27 cellular contexts compared by ENCODE assay signal in genomic region chr6:39800388-39801032, GRCh38. TPM values are rescaled to one million over a fixed set of nuclear protein-coding genes. Genes with fewer than 3 reads are reported as not detected.
"Had no signal": no experiment of that assay in that cellular context is flagged by ENCODE, and none has a peak within 500 bp of the region (broad histone marks: within the 10 kb centered on the region; RNA-seq: fewer than 3 reads in every experiment).

No MANE protein-coding gene starts in this region.

- ATAC-seq: gastrocnemius medialis; mucosa of descending colon; stimulated activated memory B cell treated with anti-CD40 and anti-IgM and Interleukin-4, amounts not matched to agents 10 μg/mL and 1 μg/mL and 100 μg/mL, for 72 hours; stimulated activated naive CD8-positive, alpha-beta T cell treated with anti-CD3 and anti-CD28 coated beads, Interleukin-15, Interleukin-2, amounts not matched to agents 100 U/mL and 50 U/mL, for 24 hours; upper lobe of right lung had no signal

- H3K4me3 Mint-ChIP-seq: central memory CD8-positive, alpha-beta T cell; immature natural killer cell; mesothelial cell of epicardium; naive B cell; natural killer cell treated with Interleukin-12 subunit alpha and Interleukin-12 subunit beta and Interleukin-15 and Interleukin-18, amount 100 ng/mL, for 72 hours; neural crest cell; stimulated activated memory B cell treated with anti-CD40 and anti-IgM and Interleukin-4, amounts not matched to agents 10 μg/mL and 1 μg/mL and 100 μg/mL, for 72 hours had no signal

- H3K4me3 ChIP-seq: gastrocnemius medialis, heart right ventricle, mucosa of descending colon, right lobe of liver, smooth muscle cell, thoracic aorta, tibial nerve, upper lobe of right lung, uterus had no signal

- H3K27ac Mint-ChIP-seq: immature natural killer cell; naive B cell; natural killer cell treated with Interleukin-12 subunit alpha and Interleukin-12 subunit beta and Interleukin-15 and Interleukin-18, amount 100 ng/mL, for 72 hours; stimulated activated memory B cell treated with anti-CD40 and anti-IgM and Interleukin-4, amounts not matched to agents 10 μg/mL and 1 μg/mL and 100 μg/mL, for 72 hours had no signal

- H3K79me2 ChIP-seq: parathyroid adenoma had no signal

- H3K36me3 Mint-ChIP-seq: immature natural killer cell; mesothelial cell of epicardium; naive B cell; natural killer cell treated with Interleukin-12 subunit alpha and Interleukin-12 subunit beta and Interleukin-15 and Interleukin-18, amount 100 ng/mL, for 72 hours; stimulated activated memory B cell treated with anti-CD40 and anti-IgM and Interleukin-4, amounts not matched to agents 10 μg/mL and 1 μg/mL and 100 μg/mL, for 72 hours had no signal

- H3K9me3 ChIP-seq: gastrocnemius medialis, heart right ventricle, mucosa of descending colon, right lobe of liver, thoracic aorta, tibial nerve, upper lobe of right lung, uterus had no signal

- H3K27me3 Mint-ChIP-seq: progenitor cell of endocrine pancreas had no signal

- H3K27me3 ChIP-seq: gastrocnemius medialis, right lobe of liver, tibial nerve, upper lobe of right lung, uterus had no signal

- H3K4me1 ChIP-seq: parathyroid adenoma, upper lobe of right lung, uterus had no signal

- H3K27ac ChIP-seq: parathyroid adenoma, upper lobe of right lung, uterus had no signal

- H3K9me3 Mint-ChIP-seq: central memory CD8-positive, alpha-beta T cell; immature natural killer cell; mesothelial cell of epicardium; natural killer cell treated with Interleukin-12 subunit alpha and Interleukin-12 subunit beta and Interleukin-15 and Interleukin-18, amount 100 ng/mL, for 72 hours; neural crest cell; stimulated activated memory B cell treated with anti-CD40 and anti-IgM and Interleukin-4, amounts not matched to agents 10 μg/mL and 1 μg/mL and 100 μg/mL, for 72 hours had no signal

- H3K4me1 Mint-ChIP-seq: central memory CD8-positive, alpha-beta T cell; immature natural killer cell; naive B cell; stimulated activated memory B cell treated with anti-CD40 and anti-IgM and Interleukin-4, amounts not matched to agents 10 μg/mL and 1 μg/mL and 100 μg/mL, for 72 hours had no signal

- H2AFZ ChIP-seq: parathyroid adenoma had no signal

- H3K4me2 ChIP-seq: smooth muscle cell had no signal

- H3K9ac ChIP-seq: parathyroid adenoma had no signal

- H3K36me3 ChIP-seq: gastrocnemius medialis, heart right ventricle, right lobe of liver, thoracic aorta, upper lobe of right lung, uterus had no signal

- DNase-seq: cortex of kidney; effector CD8-positive, alpha-beta T cell; erythroblast; gastrocnemius medialis; glutamatergic neuron; heart right ventricle; immature natural killer cell; mesenchymal stem cell; mucosa of descending colon; naive B cell; right lobe of liver; stimulated activated CD4-positive, alpha-beta T cell treated with anti-CD3 and anti-CD28 coated beads, Interleukin-12 subunit alpha, Interleukin-12 subunit beta, amount 100 ng/mL, for 4 hours; stimulated activated CD4-positive, alpha-beta T cell treated with anti-CD3 and anti-CD28 coated beads, Interleukin-2, amount 100 ng/mL, for 24 hours; stimulated activated CD4-positive, alpha-beta T cell treated with anti-CD3 and anti-CD28 coated beads, Interleukin-4, amount 100 ng/mL, for 24 hours; stimulated activated naive CD8-positive, alpha-beta T cell treated with anti-CD3 and anti-CD28 coated beads, Interleukin-15, Interleukin-2, amounts not matched to agents 100 U/mL and 50 U/mL, for 24 hours; upper lobe of right lung; uterus had no signal

RNA-seq across cellular contexts. Expression of gene DAAM2, which starts 8.3 kb away (rescaled TPM):
- total RNA-seq: natural killer cell treated with Interleukin-12 subunit alpha and Interleukin-12 subunit beta and Interleukin-15 and Interleukin-18, amount 100 ng/mL, for 72 hours had no signal
- polyA plus RNA-seq: immature natural killer cell had no signal
